In the genomic region with DNA sequence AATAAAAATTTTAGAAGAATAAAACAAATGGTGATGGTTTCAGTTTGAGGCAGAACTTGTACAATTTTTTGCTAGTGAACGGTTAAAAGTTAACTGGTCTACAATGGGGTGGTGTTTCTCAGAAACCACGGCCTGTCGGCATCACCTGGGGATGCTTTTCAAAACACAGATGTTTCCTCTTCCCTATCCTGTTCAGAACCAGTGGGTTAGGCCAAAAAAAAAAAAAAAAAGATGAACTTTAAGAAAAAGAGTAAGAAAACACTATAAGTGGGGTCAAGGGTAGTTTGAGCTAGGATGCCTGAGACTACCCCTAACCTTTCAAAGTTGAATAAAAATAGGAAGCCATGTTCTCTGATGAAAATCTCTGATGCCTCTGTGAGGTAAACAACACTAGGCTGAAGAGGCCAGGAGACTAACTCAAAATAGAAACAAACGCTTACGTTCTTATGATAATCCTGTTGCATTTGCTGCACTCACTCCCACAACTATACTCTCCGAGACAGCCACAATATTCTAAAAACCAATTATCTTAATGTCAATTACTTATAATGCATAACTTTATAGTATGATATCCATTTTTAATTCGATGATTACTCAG, we compare ENCODE assay signal across 9 cellular contexts. TPM values are rescaled to one million over a fixed set of nuclear protein-coding genes. Genes with fewer than 3 reads are reported as not detected.
DNase-seq lines count a peak whose midpoint lies in the region; ATAC-seq and TF ChIP-seq lines count a peak whose summit lies in the region.
"Had no signal": no experiment of that assay in that cellular context is flagged by ENCODE, and none has a peak within 500 bp of the region (broad histone marks: within the 10 kb centered on the region; RNA-seq: fewer than 3 reads in every experiment).

No MANE protein-coding gene starts in this region.

- no peak for ATAC-seq in stimulated activated naive CD8-positive, alpha-beta T cell treated with anti-CD3 and anti-CD28 coated beads, Interleukin-15, amount 100 ng/mL, for 72 hours

- H4K20me1 ChIP-seq in MM.1S (ENCODE audit: insufficient read depth, low read length) = no peaks in the 10 kb centered on the region

- peak overlapping the region; percentile 52; the same call in 1 of the 2 replicates for H3K9ac ChIP-seq in MM.1S (ENCODE audit: low read length)

- H3K36me3 Mint-ChIP-seq in activated naive CD4-positive, alpha-beta T cell treated with anti-CD3 and anti-CD28 coated beads for 36 hours (ENCODE audit: low read depth) = peaks cover 12% of the 10 kb centered on the region
- peaks cover 8% of the 10 kb centered on the region for H3K36me3 Mint-ChIP-seq in brain

- H3K79me2 ChIP-seq in MM.1S (ENCODE audit: low read length) = peaks cover 39% of the 10 kb centered on the region

- intact Hi-C loops in activated naive CD4-positive, alpha-beta T cell treated with anti-CD3 and anti-CD28 coated beads for 36 hours (cut with micrococcal nuclease) = loop anchor here (5.0 kb wide), 1 partner anchor 315 kb away; no protein-coding TSS in a partner anchor

- H3K4me2 ChIP-seq in MM.1S (ENCODE audit: low read depth, low read length) = peak overlapping the region; percentile 69

- CTCF ChIA-PET in activated naive CD4-positive, alpha-beta T cell treated with anti-CD3 and anti-CD28 coated beads for 36 hours (lab: Charles Lee) = interaction anchor here (1.0 kb wide), 1 partner anchor 22 kb away, joined by 3 read pairs; no protein-coding TSS in a partner anchor

- peak overlapping the region; percentile 99 for H3K27ac Mint-ChIP-seq in activated naive CD4-positive, alpha-beta T cell treated with anti-CD3 and anti-CD28 coated beads for 36 hours
- peak overlapping the region in 2 of 5 experiments; percentile 49 to 82 for H3K27ac Mint-ChIP-seq in brain
- H3K27ac Mint-ChIP-seq in stimulated activated naive CD8-positive, alpha-beta T cell treated with anti-CD3 and anti-CD28 coated beads, Interleukin-15, amount 100 ng/mL, for 72 hours = peak overlapping the region; percentile 96 to 97

- no peaks in the 10 kb centered on the region for H3K27me3 ChIP-seq in MM.1S (replicated peaks; ENCODE audit: insufficient read depth, low read length)

- H2AFZ ChIP-seq in MM.1S (ENCODE audit: low read length) = no peak overlapping the region

- no peaks in the 10 kb centered on the region for H3K9me2 ChIP-seq in MM.1S (replicated peaks; ENCODE audit: insufficient read depth, low read length)

- H3K4me3 ChIP-seq in MM.1S (ENCODE audit: low read length) = peak overlapping the region; percentile 51

- peak; percentile 41 for DNase-seq in activated naive CD4-positive, alpha-beta T cell treated with anti-CD3 and anti-CD28 coated beads for 36 hours
- no peak for DNase-seq in activated naive CD4-positive, alpha-beta T cell treated with anti-CD3 and anti-CD28 coated beads, Interleukin-2, amount 50 U/mL, for 16 hours
- DNase-seq in MM.1S (peak; percentile 45), NCI-H1694 (lab: John Stamatoyannopoulos, UW) (no peak), cerebellar cortex (ENCODE audit: low spot score) (no peak), A172 (ENCODE audit: low spot score) (no peak)
- no peak for DNase-seq in stimulated activated naive CD8-positive, alpha-beta T cell treated with anti-CD3 and anti-CD28 coated beads, Interleukin-15, amount 100 ng/mL, for 72 hours
- DNase-seq: NCI-H524 had no signal

- no peaks in the 10 kb centered on the region for H3K27me3 Mint-ChIP-seq in activated naive CD4-positive, alpha-beta T cell treated with anti-CD3 and anti-CD28 coated beads for 36 hours (ENCODE audit: low read depth)
- H3K27me3 Mint-ChIP-seq in brain = peaks cover 5% of the 10 kb centered on the region
- H3K27me3 Mint-ChIP-seq in stimulated activated naive CD8-positive, alpha-beta T cell treated with anti-CD3 and anti-CD28 coated beads, Interleukin-15, amount 100 ng/mL, for 72 hours = no peaks in the 10 kb centered on the region

- H3K9me3 Mint-ChIP-seq in activated naive CD4-positive, alpha-beta T cell treated with anti-CD3 and anti-CD28 coated beads for 36 hours = no peaks in the 10 kb centered on the region
- H3K9me3 Mint-ChIP-seq in brain = no peaks in the 10 kb centered on the region
- no peaks in the 10 kb centered on the region for H3K9me3 Mint-ChIP-seq in stimulated activated naive CD8-positive, alpha-beta T cell treated with anti-CD3 and anti-CD28 coated beads, Interleukin-15, amount 100 ng/mL, for 72 hours

- H3K27ac ChIP-seq in MM.1S (ENCODE audit: low read length) = peak overlapping the region; percentile 87

- H3K9me3 ChIP-seq in MM.1S (replicated peaks; ENCODE audit: insufficient read depth, low read length) = no peaks in the 10 kb centered on the region

- H3K4me1 ChIP-seq in MM.1S (ENCODE audit: low read length) = peaks cover 21% of the 10 kb centered on the region

- peak overlapping the region; percentile 65 for H3K4me3 Mint-ChIP-seq in activated naive CD4-positive, alpha-beta T cell treated with anti-CD3 and anti-CD28 coated beads for 36 hours
- H3K4me3 Mint-ChIP-seq in brain = peak overlapping the region in 4 of 5 experiments; percentile 31 to 69 (median 50)
- peak overlapping the region; percentile 77 to 80 for H3K4me3 Mint-ChIP-seq in stimulated activated naive CD8-positive, alpha-beta T cell treated with anti-CD3 and anti-CD28 coated beads, Interleukin-15, amount 100 ng/mL, for 72 hours

- peaks cover 32% of the 10 kb centered on the region for H3F3A ChIP-seq in MM.1S (ENCODE audit: insufficient read depth, low read length)

- no peaks in the 10 kb centered on the region for H3K36me3 ChIP-seq in MM.1S (replicated peaks; ENCODE audit: insufficient read depth, low read length)

- peaks cover 56% of the 10 kb centered on the region for H3K4me1 Mint-ChIP-seq in activated naive CD4-positive, alpha-beta T cell treated with anti-CD3 and anti-CD28 coated beads for 36 hours (ENCODE audit: low read depth)
- H3K4me1 Mint-ChIP-seq in brain = peaks cover 42% of the 10 kb centered on the region
- H3K4me1 Mint-ChIP-seq in stimulated activated naive CD8-positive, alpha-beta T cell treated with anti-CD3 and anti-CD28 coated beads, Interleukin-15, amount 100 ng/mL, for 72 hours = peaks cover 59% of the 10 kb centered on the region

- TF ChIP-seq CTCF in MM.1S (IDR thresholded peaks at IDR 0.05; ENCODE audit: low read length) (no peak), brain (conservative IDR thresholded peaks at IDR 0.05) (no peak)

RNA-seq across cellular contexts. Expression of a gene that starts 3.3 kb away (rescaled TPM):
- 10 to 100 TPM; 34.0 to 42.1 TPM for total RNA-seq in activated naive CD4-positive, alpha-beta T cell treated with anti-CD3 and anti-CD28 coated beads for 36 hours
- polyA plus RNA-seq in brain (ENCODE audit: insufficient read depth, low read depth, low replicate concordance) = 28.0 TPM
- 77.4 and 113 TPM in 2 replicates for total RNA-seq in A172 (2014; rRNA removed; shearing (Covaris generic))

RNA-seq across cellular contexts. Expression of a gene that starts 22.7 kb away (rescaled TPM):
- 100 to 1,000 TPM; 303 to 314 TPM for total RNA-seq in activated naive CD4-positive, alpha-beta T cell treated with anti-CD3 and anti-CD28 coated beads for 36 hours
- 116 TPM for polyA plus RNA-seq in brain (ENCODE audit: insufficient read depth, low read depth, low replicate concordance)
- 150 and 155 TPM in 2 replicates for total RNA-seq in A172 (2014; rRNA removed; shearing (Covaris generic))

Comparison
In these comparisons a context has a peak if more than half of its experiments do, and no peak if none do; other contexts are left out.
1. DNase-seq: peak in activated naive CD4-positive, alpha-beta T cell treated with anti-CD3 and anti-CD28 coated beads for 36 hours (single experiment) and MM.1S (single experiment); none in activated naive CD4-positive, alpha-beta T cell treated with anti-CD3 and anti-CD28 coated beads, Interleukin-2, amount 50 U/mL, for 16 hours (single experiment), stimulated activated naive CD8-positive, alpha-beta T cell treated with anti-CD3 and anti-CD28 coated beads, Interleukin-15, amount 100 ng/mL, for 72 hours (0 of 2), NCI-H1694 (single experiment), cerebellar cortex (single experiment) and A172 (single experiment).
2. Peak in every context shown above with its lines, with median percentiles within 50 percentile points of each other: H3K4me3 Mint-ChIP-seq.